ENCODE assay signal across 23 cellular contexts in genomic region chr7:85655252-85655651, GRCh38.
"Had no signal": no experiment of that assay in that cellular context is flagged by ENCODE, and none has a peak within 500 bp of the region (broad histone marks: within the 10 kb centered on the region; RNA-seq: fewer than 3 reads in every experiment).

No MANE protein-coding gene starts in this region.

- ATAC-seq: foreskin keratinocyte; gastroesophageal sphincter; heart left ventricle; left lobe of liver; naive thymus-derived CD4-positive, alpha-beta T cell; sciatic nerve; stimulated activated memory B cell treated with anti-CD40 and anti-IgM and Interleukin-4, amounts not matched to agents 10 μg/mL and 1 μg/mL and 100 μg/mL, for 72 hours; stimulated activated naive CD8-positive, alpha-beta T cell treated with anti-CD3 and anti-CD28 coated beads, Interleukin-15, Interleukin-2, amounts not matched to agents 100 U/mL and 50 U/mL, for 24 hours had no signal

- H3K27me3 ChIP-seq: colonic mucosa, esophagus muscularis mucosa, foreskin keratinocyte, gastroesophageal sphincter, heart left ventricle, hepatocyte, right atrium auricular region, testis, tibial artery had no signal

- H3K36me3 ChIP-seq: colonic mucosa, esophagus muscularis mucosa, gastroesophageal sphincter, heart left ventricle, prostate gland, right atrium auricular region, tibial artery had no signal

- H3K9me3 ChIP-seq: colonic mucosa, esophagus muscularis mucosa, gastroesophageal sphincter, heart left ventricle, prostate gland, right atrium auricular region, testis, tibial artery had no signal

- DNase-seq: colonic mucosa; effector CD8-positive, alpha-beta T cell; endodermal cell; foreskin keratinocyte; heart left ventricle; mesendoderm; midbrain; naive thymus-derived CD4-positive, alpha-beta T cell; nucleus accumbens; stimulated activated CD4-positive, alpha-beta T cell treated with anti-CD3 and anti-CD28 coated beads, Interleukin-2, amount 100 ng/mL, for 24 hours; stimulated activated CD4-positive, alpha-beta T cell treated with anti-CD3 and anti-CD28 coated beads, Interleukin-4, amount 100 ng/mL, for 24 hours; stimulated activated naive CD8-positive, alpha-beta T cell treated with anti-CD3 and anti-CD28 coated beads, Interleukin-15, Interleukin-2, amounts not matched to agents 100 U/mL and 50 U/mL, for 24 hours; substantia nigra; testis; tibial artery had no signal

- H3K4me1 ChIP-seq: colonic mucosa, esophagus muscularis mucosa, foreskin keratinocyte, gastroesophageal sphincter, heart left ventricle, prostate gland, right atrium auricular region, testis, tibial artery had no signal

- H3K27ac ChIP-seq: colonic mucosa, esophagus muscularis mucosa, foreskin keratinocyte, gastroesophageal sphincter, heart left ventricle, hepatocyte, prostate gland, right atrium auricular region, testis, tibial artery had no signal

- H3K4me3 ChIP-seq: colonic mucosa, esophagus muscularis mucosa, gastroesophageal sphincter, heart left ventricle, hepatocyte, prostate gland, right atrium auricular region, testis, tibial artery had no signal
